In genomic region chr17:28201315-28201714, GRCh38 we compare ENCODE assay signal across 26 cellular contexts.
DNase-seq lines count a peak whose midpoint lies in the region; ATAC-seq, FAIRE-seq and TF ChIP-seq lines count a peak whose summit lies in the region.
"Had no signal": no experiment of that assay in that cellular context is flagged by ENCODE, and none has a peak within 500 bp of the region (broad histone marks: within the 10 kb centered on the region; RNA-seq: fewer than 3 reads in every experiment).

No MANE protein-coding gene starts in this region.

- DNase-seq in HepG2 (ENCODE audit: low spot score) (no peak), right lobe of liver (no peak), astrocyte (ENCODE audit: low read depth) (no peak), left lobe of liver (ENCODE audit: low spot score) (no peak), NCI-H128 (lab: John Stamatoyannopoulos, UW; ENCODE audit: unreplicated experiment) (no peak)
- DNase-seq: 8988T; ACHN; AML-193; BE2C; CD4-positive, alpha-beta T cell; CD8-positive, alpha-beta memory T cell; DMS 273 treated with DMSO at 0.1 percent for 48 hours; DMS79; EL; GF-D8; GM23248 had no signal

- H2AFZ ChIP-seq in HepG2 (ENCODE audit: low read length) = no peak overlapping the region
- H2AFZ ChIP-seq in astrocyte (ENCODE audit: low read depth, low read length) = no peak overlapping the region
- H2AFZ ChIP-seq: GM23248 had no signal

- POLR2A ChIA-PET in HepG2 (lab: Yijun Ruan, JAX) = no interaction called here

- H3K36me3 ChIP-seq in HepG2 (replicated peaks in 1 of 2; ENCODE audit: control insufficient read depth in 1 of 2, insufficient read depth in 2 of 2, low read length in 2 of 2) (no peaks in the 10 kb centered on the region), right lobe of liver (no peaks in the 10 kb centered on the region), astrocyte (ENCODE audit: insufficient read depth, low read length) (peaks cover 9% of the 10 kb centered on the region), gastroesophageal sphincter (peaks cover 0 to 21% of the 10 kb centered on the region in 2 donors)
- H3K36me3 ChIP-seq: BE2C had no signal

- no TSS peak for BruUV-seq in HepG2 (replicated peaks; lab: Mats Ljungman, UMichigan)

- H3K4me3 Mint-ChIP-seq in astrocyte (ENCODE audit: unreplicated experiment) = no peak overlapping the region
- H3K4me3 Mint-ChIP-seq: CD14-positive monocyte; CD4-positive, alpha-beta T cell; CD8-positive, alpha-beta memory T cell had no signal

- TF ChIP-seq POLR2A in HepG2 (IDR thresholded peaks at IDR 0.05; ENCODE audit: insufficient read depth in 1 of 2, low read depth in 2 of 2, low read length in 2 of 2) = no peak
- no peak for TF ChIP-seq POLR2A in right lobe of liver (IDR thresholded peaks at IDR 0.05)
- no peak for TF ChIP-seq POLR2A in gastroesophageal sphincter (IDR thresholded peaks at IDR 0.05)

- peaks cover 9% of the 10 kb centered on the region for H3K4me1 Mint-ChIP-seq in astrocyte (ENCODE audit: low read depth, unreplicated experiment)
- H3K4me1 Mint-ChIP-seq: CD8-positive, alpha-beta memory T cell had no signal

- in situ Hi-C loops in HepG2 (cut with HindIII; ENCODE audit: extremely low pct_ligation_motif_present, low pct_unique_long_range_greater_than_20kb) = no loop called here

- peaks cover 4% of the 10 kb centered on the region for H3K36me3 Mint-ChIP-seq in astrocyte (ENCODE audit: low read depth, unreplicated experiment)

- intact Hi-C loops in HepG2 (cut with micrococcal nuclease; ENCODE audit: unreplicated experiment) = no loop called here
- intact Hi-C loops in right lobe of liver (cut with DNase I) = no loop called here

- ATAC-seq in HepG2 = no peak
- ATAC-seq in right lobe of liver = no peak
- peak; percentile 34 for ATAC-seq in left lobe of liver
- ATAC-seq in gastroesophageal sphincter = no peak
- ATAC-seq in HG03342 (IDR thresholded peaks at IDR 0.05; ENCODE audit: unreplicated experiment) = no peak
- ATAC-seq: A549 had no signal

- TF ChIP-seq CTCF in HepG2 (CRISPR knock-in tag; IDR thresholded peaks at IDR 0.05) (no peak), right lobe of liver (IDR thresholded peaks at IDR 0.05) (no peak), astrocyte (IDR thresholded peaks at IDR 0.05; ENCODE audit: insufficient read depth, low read depth, low read length) (no peak), gastroesophageal sphincter (IDR thresholded peaks at IDR 0.05) (no peak)

- peak overlapping the region; percentile 58 for H3K27ac Mint-ChIP-seq in astrocyte (ENCODE audit: unreplicated experiment)
- H3K27ac Mint-ChIP-seq: CD14-positive monocyte; CD4-positive, alpha-beta T cell; CD8-positive, alpha-beta memory T cell had no signal

- H4K20me1 ChIP-seq in HepG2 (ENCODE audit: insufficient read depth, low read length) (no peaks in the 10 kb centered on the region), astrocyte (ENCODE audit: insufficient read depth, low read length) (no peaks in the 10 kb centered on the region)
- H4K20me1 ChIP-seq: BLaER1 treated with 17β-estradiol and CSF1 and Interleukin-3, amounts not matched to agents 10 nM and 100 nM had no signal

- H3K9me3 ChIP-seq in HepG2 (ENCODE audit: low read length) (no peaks in the 10 kb centered on the region), right lobe of liver (no peaks in the 10 kb centered on the region), astrocyte (ENCODE audit: insufficient read depth, low read depth, low read length) (no peaks in the 10 kb centered on the region), gastroesophageal sphincter (no peaks in the 10 kb centered on the region)
- H3K9me3 ChIP-seq: A549; BE2C; BLaER1 treated with 17β-estradiol and CSF1 and Interleukin-3, amounts not matched to agents 10 nM and 100 nM; HAP-1 had no signal

- no peak overlapping the region for H3K9ac ChIP-seq in HepG2 (ENCODE audit: insufficient read depth, low read depth, low read length)
- H3K9ac ChIP-seq in astrocyte (ENCODE audit: low read length) = no peak overlapping the region
- H3K9ac ChIP-seq: BLaER1 treated with 17β-estradiol and CSF1 and Interleukin-3, amounts not matched to agents 10 nM and 100 nM; GM23248 had no signal

- no peaks in the 10 kb centered on the region for H3K27me3 ChIP-seq in HepG2 (ENCODE audit: control insufficient read depth in 1 of 2, insufficient read depth in 2 of 2, low read length in 2 of 2)
- no peaks in the 10 kb centered on the region for H3K27me3 ChIP-seq in right lobe of liver
- H3K27me3 ChIP-seq in astrocyte (ENCODE audit: insufficient read depth, low read length) = no peaks in the 10 kb centered on the region
- peaks cover 6% of the 10 kb centered on the region for H3K27me3 ChIP-seq in gastroesophageal sphincter
- H3K27me3 ChIP-seq: BE2C; BLaER1 treated with 17β-estradiol and CSF1 and Interleukin-3, amounts not matched to agents 10 nM and 100 nM had no signal

- WGBS in HepG2 (ENCODE audit: low lambda C conversion rate) = 49% methylated on average over 3 of the region's 3 CpGs
- WGBS in right lobe of liver (ENCODE audit: insufficient coverage, low coverage, low lambda C conversion rate, missing lambda C conversion rate) = 31% methylated on average over 3 of the region's 3 CpGs
- 82% methylated on average over 2 of the region's 3 CpGs; no CpG with 5 or more reads in 1 of the 2 donors for WGBS in gastroesophageal sphincter (ENCODE audit: low coverage in 1 of 2), 2 donors

- TF ChIP-seq RAD21 in HepG2 (CRISPR knock-in tag; IDR thresholded peaks at IDR 0.05) = no peak

- no peak for FAIRE-seq in HepG2 (lab: Jason Lieb, UNC)
- FAIRE-seq in astrocyte (lab: Jason Lieb, UNC) = no peak
- FAIRE-seq: A549, D721Med, GM12891, GM18507, H54 had no signal

- H3K4me3 ChIP-seq in HepG2 (replicated peaks in 1 of 3; ENCODE audit: insufficient read depth in 1 of 3, low read depth in 2 of 3, low read length in 3 of 3) = no peak overlapping the region
- no peak overlapping the region for H3K4me3 ChIP-seq in right lobe of liver
- H3K4me3 ChIP-seq in astrocyte (ENCODE audit: insufficient read depth, low read depth, low read length) = no peak overlapping the region
- H3K4me3 ChIP-seq in gastroesophageal sphincter = no peak overlapping the region
- H3K4me3 ChIP-seq: A549; BLaER1 treated with 17β-estradiol and CSF1 and Interleukin-3, amounts not matched to agents 10 nM and 100 nM; GM23248; HAP-1 had no signal

- H3K4me1 ChIP-seq in HepG2 (ENCODE audit: insufficient read depth, low read length) (no peaks in the 10 kb centered on the region), right lobe of liver (peaks cover 0 to 14% (median under 1%) of the 10 kb centered on the region in 4 donors), astrocyte (ENCODE audit: insufficient read depth, low read length) (peaks cover 10% of the 10 kb centered on the region), gastroesophageal sphincter (no peaks in the 10 kb centered on the region)
- H3K4me1 ChIP-seq: BE2C, HAP-1 had no signal

- no peak for TF ChIP-seq EP300 in HepG2 (IDR thresholded peaks at IDR 0.05; ENCODE audit: low read depth in 2 of 2, low read length in 2 of 2)
- no peak for TF ChIP-seq EP300 in HepG2 (CRISPR knock-in tag; IDR thresholded peaks at IDR 0.05; ENCODE audit: borderline replicate concordance)
- TF ChIP-seq EP300 in gastroesophageal sphincter (IDR thresholded peaks at IDR 0.05) = no peak

- H3K79me2 ChIP-seq in HepG2 (ENCODE audit: insufficient read depth, low read length) (no peaks in the 10 kb centered on the region), astrocyte (ENCODE audit: insufficient read depth, low read length) (no peaks in the 10 kb centered on the region)

- H3K27me3 Mint-ChIP-seq in astrocyte (ENCODE audit: low read depth, unreplicated experiment) = no peaks in the 10 kb centered on the region

- no peak overlapping the region for H3K27ac ChIP-seq in HepG2 (ENCODE audit: extremely low read length, insufficient read depth, low read length)
- H3K27ac ChIP-seq in right lobe of liver = no peak overlapping the region
- H3K27ac ChIP-seq in astrocyte (ENCODE audit: low read depth, low read length) = no peak overlapping the region
- H3K27ac ChIP-seq in gastroesophageal sphincter = no peak overlapping the region
- H3K27ac ChIP-seq: A549; BLaER1 treated with 17β-estradiol and CSF1 and Interleukin-3, amounts not matched to agents 10 nM and 100 nM; GM23248 had no signal

- no peak overlapping the region for H3K4me2 ChIP-seq in HepG2 (ENCODE audit: low read depth, low read length)
- no peak overlapping the region for H3K4me2 ChIP-seq in astrocyte (ENCODE audit: low read length)
- H3K4me2 ChIP-seq: A549; BLaER1 treated with 17β-estradiol and CSF1 and Interleukin-3, amounts not matched to agents 10 nM and 100 nM had no signal

- no peaks in the 10 kb centered on the region for H3K9me3 Mint-ChIP-seq in astrocyte (ENCODE audit: unreplicated experiment)
- H3K9me3 Mint-ChIP-seq: CD14-positive monocyte; CD4-positive, alpha-beta T cell; CD8-positive, alpha-beta memory T cell had no signal

- CTCF ChIA-PET in HepG2 (lab: Yijun Ruan, JAX; ENCODE audit: low intra/inter-chr PET ratio, low total read pairs) = no interaction called here

TF ChIP-seq in HepG2, 621 proteins besides CTCF, POLR2A, EP300 and RAD21 (continues in another document):
- 0 out of 2 replicates have a peak, but pooled peaks have one; percentile 21 for TF ChIP-seq CEBPG (CRISPR knock-in tag; IDR thresholded peaks at IDR 0.05)
- no peak for TF ChIP-seq STAT5B (CRISPR knock-in tag; IDR thresholded peaks at IDR 0.05)
- no peak for TF ChIP-seq KMT2B (CRISPR knock-in tag; IDR thresholded peaks at IDR 0.05)
- no peak for TF ChIP-seq PAX8 (CRISPR knock-in tag; IDR thresholded peaks at IDR 0.05; ENCODE audit: borderline replicate concordance)
- peak; percentile 29; the same call in 1 of the 2 replicates for TF ChIP-seq CEBPB (IDR thresholded peaks at IDR 0.05; ENCODE audit: borderline replicate concordance, low read depth, low read length)
